Comparison of ENCODE assay signal across 9 cellular contexts in the genomic region with DNA sequence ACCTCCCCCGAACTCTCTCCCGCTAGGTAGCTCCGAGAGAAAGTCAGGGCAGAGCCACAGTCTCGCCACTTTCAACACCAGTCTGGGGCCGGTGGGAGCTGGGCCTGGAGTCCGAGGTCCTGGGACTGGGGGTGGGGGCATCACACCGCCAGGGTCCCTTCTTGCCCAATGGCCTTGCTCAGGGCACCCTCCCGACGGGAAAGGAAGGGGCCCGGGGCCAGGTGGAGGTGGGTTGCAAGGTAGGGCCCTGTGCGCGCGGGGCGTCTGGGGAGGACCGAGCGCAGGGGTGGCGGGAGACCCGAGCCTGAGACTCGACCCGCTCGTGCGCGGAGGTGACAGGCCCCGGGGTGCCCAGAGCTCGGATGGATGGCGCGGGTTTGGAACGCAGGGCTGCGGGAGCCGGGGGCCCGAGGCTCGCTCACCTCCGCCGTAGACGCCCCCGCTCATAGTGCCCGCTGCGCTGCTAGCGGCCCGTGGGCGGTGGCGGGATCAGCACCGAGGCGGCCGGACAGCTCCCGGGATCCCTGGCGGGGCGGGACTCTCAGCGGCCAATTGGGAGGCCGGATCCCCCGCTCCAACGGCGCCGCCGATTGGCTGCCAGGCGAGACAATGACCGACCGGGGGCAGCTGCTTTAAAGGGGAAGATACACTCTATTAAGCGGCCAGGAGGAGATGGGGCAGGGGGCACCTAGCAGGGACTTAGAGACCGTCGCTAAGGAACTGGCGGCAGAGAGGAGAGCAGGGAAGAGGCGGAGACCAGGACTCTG. TPM values are rescaled to one million over a fixed set of nuclear protein-coding genes. Genes with fewer than 3 reads are reported as not detected.
DNase-seq lines count a peak whose midpoint lies in the region; ATAC-seq and TF ChIP-seq lines count a peak whose summit lies in the region.
"Had no signal": no experiment of that assay in that cellular context is flagged by ENCODE, and none has a peak within 500 bp of the region (broad histone marks: within the 10 kb centered on the region; RNA-seq: fewer than 3 reads in every experiment).

A gene (minus strand): TSS at position 541 of the 767 bp plus-strand sequence. CDS start 94 bp downstream, at position 447.

- peaks cover 18% of the 10 kb centered on the region for H3K27me3 ChIP-seq in CD4-positive, CD25-positive, alpha-beta regulatory T cell (ENCODE audit: control insufficient read depth, insufficient read depth, low read length)

- no peaks in the 10 kb centered on the region for H3K9me3 ChIP-seq in CD4-positive, CD25-positive, alpha-beta regulatory T cell (ENCODE audit: control insufficient read depth in 2 of 2, low read length in 2 of 2)
- no peaks in the 10 kb centered on the region for H3K9me3 ChIP-seq in T-helper 17 cell (ENCODE audit: control insufficient read depth, low read length, poor library complexity, severe bottlenecking)

- peak in 2 of 3 donors; percentile 47 to 62 for DNase-seq in CD4-positive, CD25-positive, alpha-beta regulatory T cell
- DNase-seq in NCI-H1105 (lab: John Stamatoyannopoulos, UW) (peak; percentile 76), T-helper 17 cell (peak; percentile 37 to 54 (median 42)), cerebellar nuclear complex (lab: John Stamatoyannopoulos, UW) (peak; percentile 71 to 83), lung microvascular endothelial cell (ENCODE audit: low read depth in 2 of 2) (peak; percentile 63 to 68), substantia nigra (lab: John Stamatoyannopoulos, UW) (peak in 30 of 49 donors; percentile 6 to 89 (median 37)), GM19240 (ENCODE audit: insufficient read length, low spot score) (no peak), Calu3 (no peak)

- H3K36me3 Mint-ChIP-seq in CD4-positive, CD25-positive, alpha-beta regulatory T cell = no peaks in the 10 kb centered on the region
- H3K36me3 Mint-ChIP-seq in T-helper 17 cell (ENCODE audit: low read depth) = peaks cover 5% of the 10 kb centered on the region
- H3K36me3 Mint-ChIP-seq in Calu3 (ENCODE audit: insufficient read depth, unreplicated experiment) = no peaks in the 10 kb centered on the region

- H3K4me3 ChIP-seq in CD4-positive, CD25-positive, alpha-beta regulatory T cell (ENCODE audit: low read depth, low read length) = no peak within 1 kb of the TSS

- H3K4me1 Mint-ChIP-seq in CD4-positive, CD25-positive, alpha-beta regulatory T cell = peaks cover 0 to 4% (median 3%) of the 10 kb centered on the region in 4 donors
- H3K4me1 Mint-ChIP-seq in T-helper 17 cell (peaks cover 5% of the 10 kb centered on the region), Calu3 (ENCODE audit: low read depth, unreplicated experiment) (no peaks in the 10 kb centered on the region)

- H3K4me1 ChIP-seq in CD4-positive, CD25-positive, alpha-beta regulatory T cell (ENCODE audit: control insufficient read depth, insufficient read depth, low read length, poor library complexity, severe bottlenecking) = peaks cover 9% of the 10 kb centered on the region

- ATAC-seq in CD4-positive, CD25-positive, alpha-beta regulatory T cell (ENCODE audit: low read depth in 2 of 2) = no peak
- peak; percentile 80 for ATAC-seq in T-helper 17 cell

- TF ChIP-seq CTCF in Calu3 (IDR thresholded peaks at IDR 0.05; ENCODE audit: unreplicated experiment) = no peak

- peaks cover 0 to 4% (median 0%) of the 10 kb centered on the region in 7 donors for H3K9me3 Mint-ChIP-seq in CD4-positive, CD25-positive, alpha-beta regulatory T cell
- no peaks in the 10 kb centered on the region for H3K9me3 Mint-ChIP-seq in Calu3 (ENCODE audit: low read depth, unreplicated experiment)

- peaks cover 71% of the 10 kb centered on the region for H3K27me3 Mint-ChIP-seq in CD4-positive, CD25-positive, alpha-beta regulatory T cell
- H3K27me3 Mint-ChIP-seq in T-helper 17 cell (peaks cover 42% of the 10 kb centered on the region), Calu3 (ENCODE audit: unreplicated experiment) (peaks cover 26% of the 10 kb centered on the region)

- H3K27ac ChIP-seq in CD4-positive, CD25-positive, alpha-beta regulatory T cell (ENCODE audit: insufficient read depth, low read length, poor library complexity, severe bottlenecking) = no peak within 1 kb of the TSS
- H3K27ac ChIP-seq in substantia nigra (ENCODE audit: low read depth, low read length, poor library complexity, severe bottlenecking) = no peak within 1 kb of the TSS

- H3K36me3 ChIP-seq in CD4-positive, CD25-positive, alpha-beta regulatory T cell (ENCODE audit: control insufficient read depth, insufficient read depth, low read length) = no peaks in the 10 kb centered on the region

- CTCF ChIA-PET in Calu3 (lab: Charles Lee) = no interaction called here

- H3K27ac Mint-ChIP-seq in CD4-positive, CD25-positive, alpha-beta regulatory T cell = peak within 1 kb of the TSS in 1 of 3 donors; percentile 63
- H3K27ac Mint-ChIP-seq in T-helper 17 cell (no peak within 1 kb of the TSS), Calu3 (ENCODE audit: unreplicated experiment) (no peak within 1 kb of the TSS)

- H3K4me3 Mint-ChIP-seq in CD4-positive, CD25-positive, alpha-beta regulatory T cell = peak within 1 kb of the TSS in 1 of 4 donors; percentile 65
- H3K4me3 Mint-ChIP-seq in T-helper 17 cell (no peak within 1 kb of the TSS), Calu3 (ENCODE audit: low read depth, unreplicated experiment) (no peak within 1 kb of the TSS)

- intact Hi-C loops in Calu3 (cut with micrococcal nuclease; ENCODE audit: unreplicated experiment) = no loop called here

- BruUV-seq in Calu3 (replicated peaks; lab: Mats Ljungman, UMichigan) = no TSS peak

RNA-seq across cellular contexts. Expression of the gene that starts here (rescaled TPM):
- total RNA-seq in CD4-positive, CD25-positive, alpha-beta regulatory T cell = not detected
- polyA plus RNA-seq in CD4-positive, CD25-positive, alpha-beta regulatory T cell = not detected
- not detected for total RNA-seq in T-helper 17 cell
- not detected in 2 replicates for total RNA-seq in lung microvascular endothelial cell
- not detected in 2 replicates for total RNA-seq in Calu3 (2022)
- total RNA-seq: skeletal muscle tissue had no signal

Comparison
In these comparisons a context has a peak if more than half of its experiments do, and no peak if none do; other contexts are left out.
1. Peak in DNase-seq in CD4-positive, CD25-positive, alpha-beta regulatory T cell; RNA of the gene not detected or under 1 TPM.
2. Peak in DNase-seq and ATAC-seq in T-helper 17 cell; RNA of the gene not detected or under 1 TPM.
3. Peak in DNase-seq in lung microvascular endothelial cell; RNA of the gene not detected or under 1 TPM.
4. DNase-seq: peak in NCI-H1105 (single experiment), cerebellar nuclear complex (2 of 2) and substantia nigra (30 of 49); none in GM19240 (single experiment) and Calu3 (single experiment).